In the genomic region with DNA sequence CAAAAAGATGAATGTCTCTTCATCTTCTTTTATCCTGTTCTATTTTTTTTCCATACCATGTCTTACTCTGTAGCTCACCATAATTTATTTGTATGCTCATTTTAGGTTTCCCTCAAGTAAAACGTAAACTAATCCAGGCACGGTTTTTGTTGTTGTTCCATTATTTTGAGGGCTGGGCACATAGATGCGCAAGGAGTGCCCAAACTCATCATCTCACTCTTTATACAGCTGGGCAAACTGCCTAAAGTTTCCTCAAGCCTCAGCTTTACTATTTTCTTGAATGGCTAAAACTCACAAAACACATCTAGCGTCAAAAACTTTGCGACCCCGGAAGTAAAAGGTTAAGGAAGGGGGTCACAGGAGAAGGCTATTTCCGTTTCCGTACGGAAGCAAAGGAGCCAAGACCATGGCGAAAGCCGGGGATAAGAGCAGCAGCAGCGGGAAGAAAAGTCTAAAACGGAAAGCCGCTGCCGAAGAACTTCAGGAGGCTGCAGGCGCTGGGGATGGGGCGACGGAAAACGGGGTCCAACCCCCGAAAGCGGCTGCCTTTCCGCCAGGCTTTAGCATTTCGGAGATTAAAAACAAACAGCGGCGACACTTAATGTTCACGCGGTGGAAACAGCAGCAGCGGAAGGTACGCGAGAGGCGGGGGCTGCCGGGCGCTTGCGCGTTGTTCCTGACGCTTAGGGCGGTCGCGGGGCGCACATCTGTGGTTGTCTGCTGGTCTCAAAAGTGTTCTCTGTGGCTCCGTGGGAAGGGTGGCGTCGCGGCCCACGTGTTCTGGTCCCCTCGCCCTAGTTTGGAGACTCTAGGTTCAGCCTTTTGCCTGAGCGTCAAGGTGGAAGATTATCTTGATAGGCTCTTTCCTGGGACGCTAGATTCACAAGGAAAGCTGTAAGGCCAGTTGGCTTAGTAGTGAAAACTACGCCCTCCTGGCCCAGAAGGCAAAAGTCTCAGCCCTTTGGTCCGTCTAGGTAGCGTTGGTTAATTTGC, we compare ENCODE assay signal across 8 cellular contexts. TPM values are rescaled to one million over a fixed set of nuclear protein-coding genes. Genes with fewer than 3 reads are reported as not detected.
DNase-seq lines count a peak whose midpoint lies in the region; ATAC-seq and TF ChIP-seq lines count a peak whose summit lies in the region.

A gene with protein sequence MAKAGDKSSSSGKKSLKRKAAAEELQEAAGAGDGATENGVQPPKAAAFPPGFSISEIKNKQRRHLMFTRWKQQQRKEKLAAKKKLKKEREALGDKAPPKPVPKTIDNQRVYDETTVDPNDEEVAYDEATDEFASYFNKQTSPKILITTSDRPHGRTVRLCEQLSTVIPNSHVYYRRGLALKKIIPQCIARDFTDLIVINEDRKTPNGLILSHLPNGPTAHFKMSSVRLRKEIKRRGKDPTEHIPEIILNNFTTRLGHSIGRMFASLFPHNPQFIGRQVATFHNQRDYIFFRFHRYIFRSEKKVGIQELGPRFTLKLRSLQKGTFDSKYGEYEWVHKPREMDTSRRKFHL (plus strand): TSS at position 391 of the 993 bp plus-strand sequence. CDS start 16 bp downstream, at position 407.

- peak within 1 kb of the TSS; percentile 88 for H3K4me3 ChIP-seq in AG04450 (ENCODE audit: low read depth, low read length)
- H3K4me3 ChIP-seq in cardiac fibroblast (replicated peaks in 1 of 2; ENCODE audit: low read depth in 2 of 2, low read length in 2 of 2): peak within 1 kb of the TSS; percentile 80 to 82
- H3K4me3 ChIP-seq in spleen: peak within 1 kb of the TSS; percentile 62 to 83 (median 75)

- H3K36me3 ChIP-seq in spleen: peaks cover 0 to 33% (median 14%) of the 10 kb centered on the region in 6 donors

- ATAC-seq in GM18870 (IDR thresholded peaks at IDR 0.05; ENCODE audit: unreplicated experiment) (peak; percentile 92), HG03135 (IDR thresholded peaks at IDR 0.05; ENCODE audit: unreplicated experiment) (peak; percentile 97), activated B cell treated with CpG ODN at 0.5 μM for 24 hours (ENCODE audit: low read depth) (peak; percentile 96)

- peaks cover 46% of the 10 kb centered on the region for H3K36me3 Mint-ChIP-seq in activated B cell treated with CpG ODN at 0.5 μM for 24 hours (ENCODE audit: low read depth)

- H3K27me3 ChIP-seq in AG04450 (ENCODE audit: control insufficient read depth, insufficient read depth, low read length) (no peaks in the 10 kb centered on the region), spleen (replicated peaks in 1 of 7) (peaks cover 0 to 22% (median 0%) of the 10 kb centered on the region in 7 donors)

- H3K9me3 ChIP-seq in AG04450 (ENCODE audit: control insufficient read depth, insufficient read depth, low read length): no peaks in the 10 kb centered on the region; the same call in 1 of the 2 replicates
- peaks cover 0 to 9% (median 0%) of the 10 kb centered on the region in 8 donors for H3K9me3 ChIP-seq in spleen

- H3K9me3 Mint-ChIP-seq in activated B cell treated with CpG ODN at 0.5 μM for 24 hours: peaks cover 11% of the 10 kb centered on the region

- TF ChIP-seq POLR2A in spleen (IDR thresholded peaks at IDR 0.05): peak in 1 of 3 donors; percentile 47

- H3K27ac Mint-ChIP-seq in activated B cell treated with CpG ODN at 0.5 μM for 24 hours: peak within 1 kb of the TSS; percentile 97

- peaks cover 37% of the 10 kb centered on the region for H3K4me1 Mint-ChIP-seq in activated B cell treated with CpG ODN at 0.5 μM for 24 hours

- peaks cover 21% of the 10 kb centered on the region for H3K27me3 Mint-ChIP-seq in activated B cell treated with CpG ODN at 0.5 μM for 24 hours

- H3K4me1 ChIP-seq in spleen: peaks cover 23 to 53% (median 31%) of the 10 kb centered on the region in 6 donors

- CTCF ChIA-PET in AG04450 (lab: Charles Lee): interaction anchor here (0.7 to 1.8 kb wide), 4 partner anchors 46 to 335 kb away, joined by 3 to 10 read pairs (median 4); partner anchors contain the start of gene PRKACB
- CTCF ChIA-PET in activated B cell treated with CpG ODN at 0.5 μM for 24 hours (lab: Charles Lee): interaction anchor here (0.8 to 2.1 kb wide), 5 partner anchors 27 to 337 kb away, joined by 3 to 8 read pairs (median 5); partner anchors contain the start of genes CTBS, GNG5 and SPATA1

- intact Hi-C loops in activated B cell treated with CpG ODN at 0.5 μM for 24 hours (cut with micrococcal nuclease) (loop anchor here (1.0 kb wide), 6 partner anchors 27 to 211 kb away; partner anchors contain the start of genes CTBS, GNG5, SPATA1 and SSX2IP), spleen (cut with DNase I; ENCODE audit: low total_unique reads) (no loop called here)

- DNase-seq in AG04450 (ENCODE audit: low read depth, low spot score) (peak; percentile 39), NCI-H2196 (lab: John Stamatoyannopoulos, UW; ENCODE audit: unreplicated experiment) (peak; percentile 65), activated B cell treated with CpG ODN at 0.5 μM for 24 hours (peak; percentile 64), cardiac fibroblast (ENCODE audit: low read depth in 2 of 2) (peak; percentile 85 to 87), inferior parietal cortex (ENCODE audit: extremely low spot score) (peak; percentile 91), spleen (peak; percentile 94)

- H3K4me3 Mint-ChIP-seq in activated B cell treated with CpG ODN at 0.5 μM for 24 hours: peak within 1 kb of the TSS; percentile 97

- 5 to 6% (median 5%) methylated on average over 45 to 51 of the region's 51 CpGs for WGBS in spleen, 5 donors

- POLR2A ChIA-PET in AG04450 (lab: Yijun Ruan, JAX) (interaction anchor here (1.2 kb wide), 1 partner anchor 27 kb away, joined by 5 read pairs; the partner anchor contains the start of genes GNG5 and SPATA1), activated B cell treated with CpG ODN at 0.5 μM for 24 hours (lab: Charles Lee) (interaction anchor here (0.6 to 5.7 kb wide), 11 partner anchors 10 to 797 kb away, joined by 3 to 52 read pairs (median 4); partner anchors contain the start of genes BCL10, CTBS, GNG5 and PRKACB)

- H3K27ac ChIP-seq in AG04450 (ENCODE audit: low read depth, low read length) (peak within 1 kb of the TSS; percentile 88), spleen (peak within 1 kb of the TSS; percentile 84 to 94 (median 90))

- TF ChIP-seq CTCF in AG04450 (IDR thresholded peaks at IDR 0.05; ENCODE audit: low read depth, low read length): no peak
- no peak for TF ChIP-seq CTCF in activated B cell treated with CpG ODN at 0.5 μM for 24 hours (IDR thresholded peaks at IDR 0.05)
- no peak for TF ChIP-seq CTCF in cardiac fibroblast (IDR thresholded peaks at IDR 0.05; ENCODE audit: low read depth, low read length)
- TF ChIP-seq CTCF in spleen (IDR thresholded peaks at IDR 0.05 in 8 of 11, conservative IDR thresholded peaks at IDR 0.05 in 3 of 11): peak in 3 of 11 experiments; percentile 4 to 16 (median 12)

RNA-seq across cellular contexts. Expression of the gene that starts here (rescaled TPM):
- polyA plus RNA-seq in AG04450 (2011; rRNA removed): 36.4 and 46.5 TPM in 2 replicates
- 6.4 and 12.7 TPM in 2 replicates for polyA minus RNA-seq in AG04450 (2011; rRNA and poly(A)+ RNA removed)
- 42.8 and 46.3 TPM in 2 replicates for total RNA-seq in activated B cell treated with CpG ODN at 0.5 μM for 24 hours
- total RNA-seq in spleen: 10 to 100 TPM; 22.4 to 54.8 (median 26.5) TPM
- 10 to 100 TPM; 28.7 to 38.1 (median 29.8) TPM for polyA plus RNA-seq in spleen

Comparison
In these comparisons a context has a peak if more than half of its experiments do, and no peak if none do; other contexts are left out.
1. Peak in every context shown above with its lines: DNase-seq, ATAC-seq, H3K4me3 ChIP-seq and H3K27ac ChIP-seq.
2. DNase-seq: peak in every context shown above with its lines; median percentile 94 in spleen; 91 in inferior parietal cortex; 86 in cardiac fibroblast; 65 in NCI-H2196; 64 in activated B cell treated with CpG ODN at 0.5 μM for 24 hours; 39 in AG04450.